ENCODE assay signal across 9 cellular contexts in the genomic region with DNA sequence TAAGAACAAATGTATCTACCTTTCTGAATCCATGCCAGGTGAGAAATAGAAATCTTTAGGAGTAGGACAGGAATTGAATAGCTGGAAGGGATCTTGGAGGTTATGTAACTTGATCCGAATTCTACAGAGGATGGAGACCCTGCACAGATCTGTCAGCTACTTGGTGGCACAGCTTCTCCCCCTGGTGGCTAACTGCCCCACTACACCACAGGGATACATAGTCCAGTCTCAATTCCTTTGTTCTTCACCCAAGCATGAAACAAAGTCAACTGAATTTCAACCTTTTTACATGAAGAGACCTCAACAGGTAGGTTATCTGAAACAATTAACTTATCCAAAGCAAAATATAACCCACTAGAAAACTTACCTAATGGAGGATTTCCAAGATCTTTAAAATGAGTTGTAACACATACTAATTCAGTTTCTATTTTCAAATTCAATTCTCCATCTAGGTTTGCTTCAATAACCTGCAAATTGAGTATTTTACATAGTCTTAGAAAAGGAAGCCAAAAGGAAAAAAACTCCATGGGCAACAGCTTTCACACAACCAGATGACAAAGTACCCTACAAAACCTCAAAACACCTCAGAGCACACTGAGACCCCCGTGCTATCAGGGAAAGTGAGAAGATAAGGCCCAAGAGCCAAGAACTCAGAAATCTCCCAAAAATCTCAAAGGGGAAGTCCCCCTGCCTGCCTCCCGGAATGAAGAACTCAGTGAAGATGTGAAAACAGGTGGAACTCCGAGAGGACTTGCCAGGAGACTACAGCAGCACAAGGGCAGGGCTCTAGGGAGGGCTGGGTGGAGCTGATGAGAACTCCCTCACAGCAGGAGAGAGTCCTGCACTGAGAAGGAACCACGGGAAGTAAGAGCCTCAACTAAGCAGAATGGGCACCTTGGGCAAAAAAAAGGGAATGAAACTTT. TPM values are rescaled to one million over a fixed set of nuclear protein-coding genes. Genes with fewer than 3 reads are reported as not detected.
DNase-seq lines count a peak whose midpoint lies in the region; ATAC-seq, FAIRE-seq and TF ChIP-seq lines count a peak whose summit lies in the region.
"Had no signal": no experiment of that assay in that cellular context is flagged by ENCODE, and none has a peak within 500 bp of the region (broad histone marks: within the 10 kb centered on the region; RNA-seq: fewer than 3 reads in every experiment).

No MANE protein-coding gene starts in this region.

- TF ChIP-seq CTCF in chondrocyte (IDR thresholded peaks at IDR 0.05), result peak; percentile 96
- peak; percentile 85 for TF ChIP-seq CTCF in HepG2 (CRISPR knock-in tag; IDR thresholded peaks at IDR 0.05)

- H3K27ac ChIP-seq in HepG2 (ENCODE audit: extremely low read length, insufficient read depth, low read length), result no peak overlapping the region

- peak overlapping the region; percentile 24 for H3K27ac Mint-ChIP-seq in chondrocyte (ENCODE audit: unreplicated experiment)

- BruUV-seq in HepG2 (replicated peaks; lab: Mats Ljungman, UMichigan), result no TSS peak

- intact Hi-C loops in HepG2 (cut with micrococcal nuclease; ENCODE audit: unreplicated experiment), result loop anchor here (1.0 to 2.0 kb wide), 2 partner anchors 24 to 702 kb away; no protein-coding TSS in a partner anchor

- no peaks in the 10 kb centered on the region for H3K4me1 ChIP-seq in HepG2 (ENCODE audit: insufficient read depth, low read length)

- in situ Hi-C loops in HepG2 (cut with HindIII; ENCODE audit: extremely low pct_ligation_motif_present, low pct_unique_long_range_greater_than_20kb), result no loop called here

- TF ChIP-seq POLR2A in HepG2 (IDR thresholded peaks at IDR 0.05; ENCODE audit: insufficient read depth in 1 of 2, low read depth in 2 of 2, low read length in 2 of 2), result no peak

- peak; percentile 18 to 75 for DNase-seq in NCI-H526 (lab: John Stamatoyannopoulos, UW)
- DNase-seq in NCI-H526 treated with DMSO at 0.1 percent for 48 hours (lab: John Stamatoyannopoulos, UW), result no peak
- DNase-seq in NCI-H1694 treated with DMSO at 0.1 percent for 48 hours (lab: John Stamatoyannopoulos, UW), result peak; percentile 39
- peak; percentile 13 to 33 (median 18) for DNase-seq in activated CD4-positive, CD25-positive, alpha-beta regulatory T cell (lab: John Stamatoyannopoulos, UW)
- DNase-seq in chondrocyte (ENCODE audit: low spot score), result no peak
- peak; percentile 53 for DNase-seq in HepG2 (ENCODE audit: low spot score)
- peak; percentile 28 to 47 for DNase-seq in stimulated activated CD8-positive, alpha-beta memory T cell treated with anti-CD3 and anti-CD28 coated beads, Interleukin-2, amount 100 ng/mL, for 48 hours (ENCODE audit: low read depth in 2 of 2)

- no peak overlapping the region for H3K9ac ChIP-seq in HepG2 (ENCODE audit: insufficient read depth, low read depth, low read length)

- WGBS in HepG2 (ENCODE audit: low lambda C conversion rate), result 85% methylated on average over 5 of the region's 5 CpGs

- no peaks in the 10 kb centered on the region for H4K20me1 ChIP-seq in HepG2 (ENCODE audit: insufficient read depth, low read length)

- no peak overlapping the region for H3K4me3 Mint-ChIP-seq in chondrocyte (ENCODE audit: unreplicated experiment)

- H3K4me1 Mint-ChIP-seq in chondrocyte (ENCODE audit: low read depth), result peaks cover 33% of the 10 kb centered on the region

- no peaks in the 10 kb centered on the region for H3K79me2 ChIP-seq in HepG2 (ENCODE audit: insufficient read depth, low read length)

- POLR2A ChIA-PET in HepG2 (lab: Yijun Ruan, JAX), result interaction anchor here (0.7 to 1.2 kb wide), 2 partner anchors 9 to 119 kb away, joined by 4 to 5 read pairs; no protein-coding TSS in a partner anchor

- H3K9me3 ChIP-seq in HepG2 (ENCODE audit: low read length), result no peaks in the 10 kb centered on the region

- no peak overlapping the region for H3K4me2 ChIP-seq in HepG2 (ENCODE audit: low read depth, low read length)

- H2AFZ ChIP-seq in HepG2 (ENCODE audit: low read length), result no peak overlapping the region

- CTCF ChIA-PET in HepG2 (lab: Yijun Ruan, JAX; ENCODE audit: low intra/inter-chr PET ratio, low total read pairs), result interaction anchor here (1.3 kb wide), 1 partner anchor 24 kb away, joined by 17 read pairs; no protein-coding TSS in a partner anchor

- no peak for TF ChIP-seq EP300 in HepG2 (IDR thresholded peaks at IDR 0.05; ENCODE audit: low read depth in 2 of 2, low read length in 2 of 2)
- no peak for TF ChIP-seq EP300 in HepG2 (CRISPR knock-in tag; IDR thresholded peaks at IDR 0.05; ENCODE audit: borderline replicate concordance)

- H3K9me3 Mint-ChIP-seq in chondrocyte (ENCODE audit: low read depth), result no peaks in the 10 kb centered on the region

- H3K4me3 ChIP-seq in HepG2 (replicated peaks in 1 of 3; ENCODE audit: insufficient read depth in 1 of 3, low read depth in 2 of 3, low read length in 3 of 3), result no peak overlapping the region

- FAIRE-seq in HepG2 (lab: Jason Lieb, UNC), result peak; percentile 90

- ATAC-seq in HG02623 (IDR thresholded peaks at IDR 0.05; ENCODE audit: unreplicated experiment) (peak; percentile 79), HepG2 (peak; percentile 96)

- H3K36me3 ChIP-seq in HepG2 (replicated peaks in 1 of 2; ENCODE audit: control insufficient read depth in 1 of 2, insufficient read depth in 2 of 2, low read length in 2 of 2), result peaks cover 30 to 71% of the 10 kb centered on the region in 2 experiments

- H3K27me3 Mint-ChIP-seq in chondrocyte (ENCODE audit: low read depth), result no peaks in the 10 kb centered on the region

- TF ChIP-seq RAD21 in HepG2 (CRISPR knock-in tag; IDR thresholded peaks at IDR 0.05), result peak; percentile 70

- H3K36me3 Mint-ChIP-seq in chondrocyte (ENCODE audit: low read depth), result peaks cover 49% of the 10 kb centered on the region

- no peaks in the 10 kb centered on the region for H3K27me3 ChIP-seq in HepG2 (ENCODE audit: control insufficient read depth in 1 of 2, insufficient read depth in 2 of 2, low read length in 2 of 2)

RNA-seq across cellular contexts. Expression of a gene that starts 10.3 kb away (rescaled TPM):
- total RNA-seq in chondrocyte, result 29.0 to 31.1 TPM (median 30.6 TPM) in 3 replicates
- 16.9 and 23.4 TPM in 2 replicates for total RNA-seq in HepG2 (2016; rRNA removed; fragmentation: Illumina TruSeq; extraction: Trizol)
- total RNA-seq in HepG2 (2016; cell fraction: cytosol; rRNA removed; fragmentation: Illumina TruSeq; extraction: Trizol; ENCODE audit: low read depth), result 5.3 and 6.1 TPM in 2 replicates
- total RNA-seq in HepG2 (2016; cell fraction: insoluble cytoplasmic fraction; rRNA removed; fragmentation: Illumina TruSeq; extraction: Trizol), result 18.0 and 19.9 TPM in 2 replicates
- 8.5 and 9.4 TPM in 2 replicates for total RNA-seq in HepG2 (2016; cell fraction: membrane; rRNA removed; fragmentation: Illumina TruSeq; extraction: Trizol)
- 22.2 and 23.7 TPM in 2 replicates for total RNA-seq in HepG2 (2016; cell fraction: nucleus; rRNA removed; fragmentation: Illumina TruSeq; extraction: Trizol)
- 12.2 and 14.8 TPM in 2 replicates for polyA plus RNA-seq in HepG2 (2011; rRNA removed)
- 7.0 and 10.4 TPM in 2 replicates for polyA plus RNA-seq in HepG2 (2011; cell fraction: cytosol; rRNA removed)
- 10.9 and 14.7 TPM in 2 replicates for polyA plus RNA-seq in HepG2 (2011; cell fraction: nucleus; rRNA removed)
- polyA plus RNA-seq in HepG2 (2012), result 9.9 and 10.9 TPM in 2 replicates
- polyA plus RNA-seq in HepG2 (2016; cell fraction: cytosol; fragmentation: Illumina TruSeq; extraction: Trizol; ENCODE audit: low read depth), result 7.2 and 8.7 TPM in 2 replicates
- polyA plus RNA-seq in HepG2 (2016; cell fraction: insoluble cytoplasmic fraction; fragmentation: Illumina TruSeq; extraction: Trizol; ENCODE audit: low read depth), result 17.7 and 20.2 TPM in 2 replicates
- polyA plus RNA-seq in HepG2 (2016; cell fraction: membrane; fragmentation: Illumina TruSeq; extraction: Trizol; ENCODE audit: low read depth), result 7.8 and 8.6 TPM in 2 replicates
- 12.5 and 17.0 TPM in 2 replicates for polyA plus RNA-seq in HepG2 (2016; cell fraction: nucleus; fragmentation: Illumina TruSeq; extraction: Trizol; ENCODE audit: insufficient read depth, low read depth)
- 20.3 and 31.5 TPM in 2 replicates for polyA minus RNA-seq in HepG2 (2011; rRNA and poly(A)+ RNA removed; ENCODE audit: low replicate concordance)
- polyA minus RNA-seq in HepG2 (2011; cell fraction: cytosol; rRNA and poly(A)+ RNA removed), result 11.4 and 15.3 TPM in 2 replicates
- 45.4 and 51.8 TPM in 2 replicates for polyA minus RNA-seq in HepG2 (2011; cell fraction: nucleus; rRNA and poly(A)+ RNA removed)

RNA-seq across cellular contexts. Expression of a gene that starts 20.8 kb away (rescaled TPM):
- 0.15 to 0.25 TPM (median 0.23 TPM) in 3 replicates for total RNA-seq in chondrocyte
- total RNA-seq in HepG2 (2016; rRNA removed; fragmentation: Illumina TruSeq; extraction: Trizol), result not detected in 2 replicates
- not detected in 2 replicates for total RNA-seq in HepG2 (2016; cell fraction: cytosol; rRNA removed; fragmentation: Illumina TruSeq; extraction: Trizol; ENCODE audit: low read depth)
- total RNA-seq in HepG2 (2016; cell fraction: insoluble cytoplasmic fraction; rRNA removed; fragmentation: Illumina TruSeq; extraction: Trizol), result 0.02 TPM in 1 of 2 replicates, not detected in the other
- total RNA-seq in HepG2 (2016; cell fraction: membrane; rRNA removed; fragmentation: Illumina TruSeq; extraction: Trizol), result 0.03 TPM in 1 of 2 replicates, not detected in the other
- 0.06 TPM in 1 of 2 replicates, not detected in the other for total RNA-seq in HepG2 (2016; cell fraction: nucleus; rRNA removed; fragmentation: Illumina TruSeq; extraction: Trizol)
- 0.01 TPM in 2 replicates for polyA plus RNA-seq in HepG2 (2011; rRNA removed)
- 0.04 TPM in 1 of 2 replicates, not detected in the other for polyA plus RNA-seq in HepG2 (2011; cell fraction: cytosol; rRNA removed)
- 0.09 and 0.11 TPM in 2 replicates for polyA plus RNA-seq in HepG2 (2011; cell fraction: nucleus; rRNA removed)
- polyA plus RNA-seq in HepG2 (2012), result 0.03 TPM in 1 of 2 replicates, not detected in the other
- not detected in 2 replicates for polyA plus RNA-seq in HepG2 (2016; cell fraction: cytosol; fragmentation: Illumina TruSeq; extraction: Trizol; ENCODE audit: low read depth)
- polyA plus RNA-seq in HepG2 (2016; cell fraction: insoluble cytoplasmic fraction; fragmentation: Illumina TruSeq; extraction: Trizol; ENCODE audit: low read depth), result not detected in 2 replicates
- not detected in 2 replicates for polyA plus RNA-seq in HepG2 (2016; cell fraction: membrane; fragmentation: Illumina TruSeq; extraction: Trizol; ENCODE audit: low read depth)
- polyA plus RNA-seq in HepG2 (2016; cell fraction: nucleus; fragmentation: Illumina TruSeq; extraction: Trizol; ENCODE audit: insufficient read depth, low read depth), result not detected in 2 replicates
- polyA minus RNA-seq in HepG2 (2011; rRNA and poly(A)+ RNA removed; ENCODE audit: low replicate concordance), result 0.02 and 0.50 TPM in 2 replicates
- not detected in 2 replicates for polyA minus RNA-seq in HepG2 (2011; cell fraction: cytosol; rRNA and poly(A)+ RNA removed)
- 0.12 and 0.13 TPM in 2 replicates for polyA minus RNA-seq in HepG2 (2011; cell fraction: nucleus; rRNA and poly(A)+ RNA removed)

RNA-seq across cellular contexts. Expression of a gene that starts 59.8 kb away (rescaled TPM):
- total RNA-seq in chondrocyte (not detected in 3 replicates), HepG2 (2016; rRNA removed; fragmentation: Illumina TruSeq; extraction: Trizol) (not detected in 2 replicates)
- total RNA-seq in HepG2 (2016; cell fraction: cytosol; rRNA removed; fragmentation: Illumina TruSeq; extraction: Trizol; ENCODE audit: low read depth), result not detected in 2 replicates
- not detected in 2 replicates for total RNA-seq in HepG2 (2016; cell fraction: insoluble cytoplasmic fraction; rRNA removed; fragmentation: Illumina TruSeq; extraction: Trizol)
- total RNA-seq in HepG2 (2016; cell fraction: membrane; rRNA removed; fragmentation: Illumina TruSeq; extraction: Trizol), result not detected in 2 replicates
- not detected in 2 replicates for total RNA-seq in HepG2 (2016; cell fraction: nucleus; rRNA removed; fragmentation: Illumina TruSeq; extraction: Trizol)
- polyA plus RNA-seq in HepG2 (2011; rRNA removed), result not detected in 2 replicates
- polyA plus RNA-seq in HepG2 (2011; cell fraction: cytosol; rRNA removed), result not detected in 2 replicates
- polyA plus RNA-seq in HepG2 (2011; cell fraction: nucleus; rRNA removed), result not detected in 2 replicates
- polyA plus RNA-seq in HepG2 (2012), result not detected in 2 replicates
- not detected in 2 replicates for polyA plus RNA-seq in HepG2 (2016; cell fraction: cytosol; fragmentation: Illumina TruSeq; extraction: Trizol; ENCODE audit: low read depth)
- not detected in 2 replicates for polyA plus RNA-seq in HepG2 (2016; cell fraction: insoluble cytoplasmic fraction; fragmentation: Illumina TruSeq; extraction: Trizol; ENCODE audit: low read depth)
- not detected in 2 replicates for polyA plus RNA-seq in HepG2 (2016; cell fraction: membrane; fragmentation: Illumina TruSeq; extraction: Trizol; ENCODE audit: low read depth)
- polyA plus RNA-seq in HepG2 (2016; cell fraction: nucleus; fragmentation: Illumina TruSeq; extraction: Trizol; ENCODE audit: insufficient read depth, low read depth), result not detected in 2 replicates
- not detected in 2 replicates for polyA minus RNA-seq in HepG2 (2011; rRNA and poly(A)+ RNA removed; ENCODE audit: low replicate concordance)
- polyA minus RNA-seq in HepG2 (2011; cell fraction: cytosol; rRNA and poly(A)+ RNA removed), result not detected in 2 replicates
- polyA minus RNA-seq in HepG2 (2011; cell fraction: nucleus; rRNA and poly(A)+ RNA removed), result not detected in 2 replicates
- total RNA-seq: skeletal muscle tissue had no signal

Comparison
In these comparisons a context has a peak if more than half of its experiments do, and no peak if none do; other contexts are left out.
1. DNase-seq: peak in NCI-H526 (2 of 2), NCI-H1694 treated with DMSO at 0.1 percent for 48 hours (single experiment), activated CD4-positive, CD25-positive, alpha-beta regulatory T cell (4 of 4), HepG2 (single experiment) and stimulated activated CD8-positive, alpha-beta memory T cell treated with anti-CD3 and anti-CD28 coated beads, Interleukin-2, amount 100 ng/mL, for 48 hours (2 of 2); none in NCI-H526 treated with DMSO at 0.1 percent for 48 hours (single experiment) and chondrocyte (single experiment).